1 cellular context compared by ENCODE assay signal in the genomic region with DNA sequence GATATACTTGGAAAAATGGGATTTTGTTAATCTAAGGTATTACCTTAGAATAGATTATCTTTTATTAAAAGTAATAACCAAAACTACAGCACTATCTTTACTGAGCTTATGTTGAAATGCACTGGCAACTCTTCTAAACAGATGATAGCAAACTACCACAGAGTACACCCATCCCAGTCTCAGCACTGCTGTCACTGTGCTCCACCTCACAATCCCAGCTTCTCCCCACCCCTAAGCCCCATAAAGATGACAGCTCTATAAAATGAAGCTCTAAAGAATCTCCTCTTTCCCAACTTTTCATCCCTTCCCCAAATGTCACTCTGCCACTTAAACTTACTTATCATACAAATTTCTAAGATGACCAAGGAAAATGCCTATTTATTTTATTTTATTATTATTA.
TF ChIP-seq lines count a peak whose summit lies in the region.

No MANE protein-coding gene starts in this region.

TF ChIP-seq in SK-N-SH, 30 proteins besides CTCF, POLR2A, EP300 and RAD21:
- no peak for TF ChIP-seq NRF1 (IDR thresholded peaks at IDR 0.05; ENCODE audit: low read depth, low read length)
- no peak for TF ChIP-seq GATA2 (CRISPR knock-in tag; IDR thresholded peaks at IDR 0.05)
- TF ChIP-seq FOSL2 (IDR thresholded peaks at IDR 0.05; ENCODE audit: borderline replicate concordance, low read depth): no peak
- TF ChIP-seq, protein P1, sequence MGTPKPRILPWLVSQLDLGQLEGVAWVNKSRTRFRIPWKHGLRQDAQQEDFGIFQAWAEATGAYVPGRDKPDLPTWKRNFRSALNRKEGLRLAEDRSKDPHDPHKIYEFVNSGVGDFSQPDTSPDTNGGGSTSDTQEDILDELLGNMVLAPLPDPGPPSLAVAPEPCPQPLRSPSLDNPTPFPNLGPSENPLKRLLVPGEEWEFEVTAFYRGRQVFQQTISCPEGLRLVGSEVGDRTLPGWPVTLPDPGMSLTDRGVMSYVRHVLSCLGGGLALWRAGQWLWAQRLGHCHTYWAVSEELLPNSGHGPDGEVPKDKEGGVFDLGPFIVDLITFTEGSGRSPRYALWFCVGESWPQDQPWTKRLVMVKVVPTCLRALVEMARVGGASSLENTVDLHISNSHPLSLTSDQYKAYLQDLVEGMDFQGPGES (IDR thresholded peaks at IDR 0.05; ENCODE audit: low read depth, low read length): no peak
- no peak for TF ChIP-seq NFIC (IDR thresholded peaks at IDR 0.05; ENCODE audit: borderline replicate concordance)
- no peak for TF ChIP-seq GABPA (IDR thresholded peaks at IDR 0.05; ENCODE audit: low read depth)
TF ChIP-seq in SK-N-SH: peak in this region for 0.
